Comparison of ENCODE assay signal across 8 cellular contexts in genomic region chr11:62123669-62124185, GRCh38. TPM values are rescaled to one million over a fixed set of nuclear protein-coding genes. Genes with fewer than 3 reads are reported as not detected.
A peak's percentile ranks its signal among the peaks of the same experiment; 100 is the strongest.
DNase-seq lines count a peak whose midpoint lies in the region; ATAC-seq, FAIRE-seq and TF ChIP-seq lines count a peak whose summit lies in the region.

Gene INCENP (plus strand): TSS chr11:62124011. CDS start chr11:62128162, 4,151 bp downstream.

- H4K20me1 ChIP-seq in hepatocyte (ENCODE audit: insufficient read depth, poor library complexity, severe bottlenecking): no peaks in the 10 kb centered on the region

- H3K9me3 ChIP-seq in hepatocyte (ENCODE audit: low read depth): no peaks in the 10 kb centered on the region

- peak; percentile 95 for ATAC-seq in HG02981 (IDR thresholded peaks at IDR 0.05; ENCODE audit: unreplicated experiment)

- no peak for TF ChIP-seq CTCF in hepatocyte (IDR thresholded peaks at IDR 0.05; ENCODE audit: poor library complexity)

- H3K27me3 ChIP-seq in hepatocyte: no peaks in the 10 kb centered on the region

- peaks cover 9% of the 10 kb centered on the region for H3K4me1 ChIP-seq in hepatocyte (ENCODE audit: insufficient read depth)

- DNase-seq in GM18507 (ENCODE audit: extremely low spot score, insufficient read length, low read depth): peak; percentile 92
- peak; percentile 96 for DNase-seq in NCI-H2029 treated with DMSO at 0.1 percent for 48 hours (lab: John Stamatoyannopoulos, UW)
- DNase-seq in T-helper 9 cell: peak; percentile 87
- DNase-seq in astrocyte of the hippocampus (ENCODE audit: low read depth, low spot score): peak; percentile 99
- DNase-seq in hepatocyte (ENCODE audit: low spot score): peak; percentile 98
- DNase-seq in renal cortical epithelial cell (ENCODE audit: low read depth): peak; percentile 98
- DNase-seq in cortex of kidney (lab: John Stamatoyannopoulos, UW): no peak

- H3K36me3 ChIP-seq in hepatocyte (replicated peaks; ENCODE audit: insufficient read depth, low read depth): no peaks in the 10 kb centered on the region

- H3K27ac ChIP-seq in hepatocyte: peak within 1 kb of the TSS; percentile 0

- H3K4me3 ChIP-seq in hepatocyte: peak within 1 kb of the TSS; percentile 38

- H3K4me2 ChIP-seq in hepatocyte: peak within 1 kb of the TSS; percentile 95

- FAIRE-seq in GM18507 (lab: Jason Lieb, UNC): peak; percentile 95

- no peaks in the 10 kb centered on the region for H3K9me2 ChIP-seq in hepatocyte (replicated peaks; ENCODE audit: insufficient read depth)

- WGBS in hepatocyte (ENCODE audit: low lambda C conversion rate, missing lambda C conversion rate): 1% methylated on average over 39 of the region's 39 CpGs

- peaks cover 40% of the 10 kb centered on the region for H3K79me2 ChIP-seq in hepatocyte

- peak within 1 kb of the TSS; percentile 53 for H2AFZ ChIP-seq in hepatocyte

RNA-seq across cellular contexts. Expression of gene INCENP, which starts in this region (rescaled TPM):
- total RNA-seq in hepatocyte: 12.5 and 12.8 TPM in 2 replicates
- polyA plus RNA-seq in hepatocyte: 2.2 TPM in 2 replicates
- 10.9 and 13.0 TPM in 2 replicates for total RNA-seq in renal cortical epithelial cell
